Comparison of ENCODE assay signal across 1 cellular context in genomic region chr5:150077996-150078801, GRCh38.
TF ChIP-seq lines count a peak whose summit lies in the region.

No MANE protein-coding gene starts in this region.

TF ChIP-seq in SK-N-SH treated with all-trans-retinoic acid at 6 μM for 48 hours, 23 proteins besides CTCF, POLR2A, EP300 and RAD21 (continued from another document):
- TF ChIP-seq POU6F1 (CRISPR knock-in tag; IDR thresholded peaks at IDR 0.05; ENCODE audit: borderline replicate concordance, low read depth) (no peak), ZNF70 (CRISPR knock-in tag; IDR thresholded peaks at IDR 0.05) (no peak), RARB (CRISPR knock-in tag; IDR thresholded peaks at IDR 0.05) (no peak), PPARA (CRISPR knock-in tag; IDR thresholded peaks at IDR 0.05; ENCODE audit: borderline replicate concordance) (no peak), OSR1 (CRISPR knock-in tag; IDR thresholded peaks at IDR 0.05) (no peak), ESRRG (CRISPR knock-in tag; IDR thresholded peaks at IDR 0.05) (no peak), TCF4 (CRISPR knock-in tag; IDR thresholded peaks at IDR 0.05; ENCODE audit: borderline replicate concordance) (no peak), SNAI2 (CRISPR knock-in tag; IDR thresholded peaks at IDR 0.05) (no peak), TOX (CRISPR knock-in tag; IDR thresholded peaks at IDR 0.05; ENCODE audit: borderline replicate concordance) (no peak), ARNTL (CRISPR knock-in tag; IDR thresholded peaks at IDR 0.05; ENCODE audit: borderline replicate concordance, low read depth) (no peak), GLIS3 (CRISPR knock-in tag; IDR thresholded peaks at IDR 0.05) (no peak), ZNF565 (CRISPR knock-in tag; conservative IDR thresholded peaks at IDR 0.05; ENCODE audit: low read depth) (no peak)
- TF ChIP-seq, protein P1, sequence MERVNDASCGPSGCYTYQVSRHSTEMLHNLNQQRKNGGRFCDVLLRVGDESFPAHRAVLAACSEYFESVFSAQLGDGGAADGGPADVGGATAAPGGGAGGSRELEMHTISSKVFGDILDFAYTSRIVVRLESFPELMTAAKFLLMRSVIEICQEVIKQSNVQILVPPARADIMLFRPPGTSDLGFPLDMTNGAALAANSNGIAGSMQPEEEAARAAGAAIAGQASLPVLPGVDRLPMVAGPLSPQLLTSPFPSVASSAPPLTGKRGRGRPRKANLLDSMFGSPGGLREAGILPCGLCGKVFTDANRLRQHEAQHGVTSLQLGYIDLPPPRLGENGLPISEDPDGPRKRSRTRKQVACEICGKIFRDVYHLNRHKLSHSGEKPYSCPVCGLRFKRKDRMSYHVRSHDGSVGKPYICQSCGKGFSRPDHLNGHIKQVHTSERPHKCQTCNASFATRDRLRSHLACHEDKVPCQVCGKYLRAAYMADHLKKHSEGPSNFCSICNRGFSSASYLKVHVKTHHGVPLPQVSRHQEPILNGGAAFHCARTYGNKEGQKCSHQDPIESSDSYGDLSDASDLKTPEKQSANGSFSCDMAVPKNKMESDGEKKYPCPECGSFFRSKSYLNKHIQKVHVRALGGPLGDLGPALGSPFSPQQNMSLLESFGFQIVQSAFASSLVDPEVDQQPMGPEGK (CRISPR knock-in tag; IDR thresholded peaks at IDR 0.05; ENCODE audit: borderline replicate concordance): no peak
- TF ChIP-seq, protein P2, sequence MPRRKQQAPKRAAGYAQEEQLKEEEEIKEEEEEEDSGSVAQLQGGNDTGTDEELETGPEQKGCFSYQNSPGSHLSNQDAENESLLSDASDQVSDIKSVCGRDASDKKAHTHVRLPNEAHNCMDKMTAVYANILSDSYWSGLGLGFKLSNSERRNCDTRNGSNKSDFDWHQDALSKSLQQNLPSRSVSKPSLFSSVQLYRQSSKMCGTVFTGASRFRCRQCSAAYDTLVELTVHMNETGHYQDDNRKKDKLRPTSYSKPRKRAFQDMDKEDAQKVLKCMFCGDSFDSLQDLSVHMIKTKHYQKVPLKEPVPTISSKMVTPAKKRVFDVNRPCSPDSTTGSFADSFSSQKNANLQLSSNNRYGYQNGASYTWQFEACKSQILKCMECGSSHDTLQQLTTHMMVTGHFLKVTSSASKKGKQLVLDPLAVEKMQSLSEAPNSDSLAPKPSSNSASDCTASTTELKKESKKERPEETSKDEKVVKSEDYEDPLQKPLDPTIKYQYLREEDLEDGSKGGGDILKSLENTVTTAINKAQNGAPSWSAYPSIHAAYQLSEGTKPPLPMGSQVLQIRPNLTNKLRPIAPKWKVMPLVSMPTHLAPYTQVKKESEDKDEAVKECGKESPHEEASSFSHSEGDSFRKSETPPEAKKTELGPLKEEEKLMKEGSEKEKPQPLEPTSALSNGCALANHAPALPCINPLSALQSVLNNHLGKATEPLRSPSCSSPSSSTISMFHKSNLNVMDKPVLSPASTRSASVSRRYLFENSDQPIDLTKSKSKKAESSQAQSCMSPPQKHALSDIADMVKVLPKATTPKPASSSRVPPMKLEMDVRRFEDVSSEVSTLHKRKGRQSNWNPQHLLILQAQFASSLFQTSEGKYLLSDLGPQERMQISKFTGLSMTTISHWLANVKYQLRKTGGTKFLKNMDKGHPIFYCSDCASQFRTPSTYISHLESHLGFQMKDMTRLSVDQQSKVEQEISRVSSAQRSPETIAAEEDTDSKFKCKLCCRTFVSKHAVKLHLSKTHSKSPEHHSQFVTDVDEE (CRISPR knock-in tag; IDR thresholded peaks at IDR 0.05): no peak
- TF ChIP-seq, protein P3, sequence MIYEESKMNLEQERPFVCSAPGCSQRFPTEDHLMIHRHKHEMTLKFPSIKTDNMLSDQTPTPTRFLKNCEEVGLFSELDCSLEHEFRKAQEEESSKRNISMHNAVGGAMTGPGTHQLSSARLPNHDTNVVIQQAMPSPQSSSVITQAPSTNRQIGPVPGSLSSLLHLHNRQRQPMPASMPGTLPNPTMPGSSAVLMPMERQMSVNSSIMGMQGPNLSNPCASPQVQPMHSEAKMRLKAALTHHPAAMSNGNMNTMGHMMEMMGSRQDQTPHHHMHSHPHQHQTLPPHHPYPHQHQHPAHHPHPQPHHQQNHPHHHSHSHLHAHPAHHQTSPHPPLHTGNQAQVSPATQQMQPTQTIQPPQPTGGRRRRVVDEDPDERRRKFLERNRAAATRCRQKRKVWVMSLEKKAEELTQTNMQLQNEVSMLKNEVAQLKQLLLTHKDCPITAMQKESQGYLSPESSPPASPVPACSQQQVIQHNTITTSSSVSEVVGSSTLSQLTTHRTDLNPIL (CRISPR knock-in tag; IDR thresholded peaks at IDR 0.05; ENCODE audit: low read depth): no peak
